In genomic region chr7:103989200-103989784, GRCh38 we compare ENCODE assay signal across 8 cellular contexts. TPM values are rescaled to one million over a fixed set of nuclear protein-coding genes. Genes with fewer than 3 reads are reported as not detected.
DNase-seq lines count a peak whose midpoint lies in the region; ATAC-seq and TF ChIP-seq lines count a peak whose summit lies in the region.

Gene RELN (minus strand): TSS chr7:103989658. CDS start chr7:103989356, 302 bp downstream.

- peak within 1 kb of the TSS; percentile 35 for H4K91ac ChIP-seq in trophoblast cell (ENCODE audit: low read depth, low read length)

- H3K4me2 ChIP-seq in BLaER1: peak within 1 kb of the TSS; percentile 46
- peak within 1 kb of the TSS; percentile 99 for H3K4me2 ChIP-seq in trophoblast cell (ENCODE audit: low read length)

- H3K4me1 ChIP-seq in BLaER1: peaks cover 4% of the 10 kb centered on the region; the same call in 1 of the 2 replicates
- peaks cover 12% of the 10 kb centered on the region for H3K4me1 ChIP-seq in HAP-1
- peaks cover 0 to 8% of the 10 kb centered on the region in 2 experiments for H3K4me1 ChIP-seq in trophoblast cell (ENCODE audit: control insufficient read depth in 1 of 2, insufficient read depth in 2 of 2, low read length in 2 of 2)

- peak within 1 kb of the TSS; percentile 95 for H2AFZ ChIP-seq in trophoblast cell (ENCODE audit: insufficient read depth, low read length, poor library complexity)

- DNase-seq in HAP-1 (ENCODE audit: low spot score in 2 of 2) (peak; percentile 41 to 69), T-helper 17 cell (no peak), foreskin fibroblast (peak in 1 of 2 donors; percentile 38), trophoblast cell (peak in 1 of 2 donors; percentile 13), AML-193 (lab: John Stamatoyannopoulos, UW) (no peak), NCI-H1048 (lab: John Stamatoyannopoulos, UW) (no peak)

- H3K23ac ChIP-seq in trophoblast cell (ENCODE audit: low read length): no peak within 1 kb of the TSS

- H4K20me1 ChIP-seq in BLaER1: no peaks in the 10 kb centered on the region

- no peak within 1 kb of the TSS for H2BK5ac ChIP-seq in trophoblast cell (ENCODE audit: low read depth, low read length, poor library complexity)

- no peak within 1 kb of the TSS for H3K27ac Mint-ChIP-seq in T-helper 17 cell

- TF ChIP-seq CTCF in foreskin fibroblast (IDR thresholded peaks at IDR 0.05; ENCODE audit: low read depth, low read length): no peak

- H3K9me3 ChIP-seq in BLaER1: peaks cover 19% of the 10 kb centered on the region
- no peaks in the 10 kb centered on the region for H3K9me3 ChIP-seq in HAP-1
- no peaks in the 10 kb centered on the region for H3K9me3 ChIP-seq in T-helper 17 cell (ENCODE audit: control insufficient read depth, low read length, poor library complexity, severe bottlenecking)
- peaks cover 3% of the 10 kb centered on the region for H3K9me3 ChIP-seq in trophoblast cell (ENCODE audit: insufficient read depth, low read depth, low read length)

- H3K36me3 Mint-ChIP-seq in T-helper 17 cell (ENCODE audit: low read depth): no peaks in the 10 kb centered on the region

- peak within 1 kb of the TSS; percentile 55 for H3K4me3 ChIP-seq in BLaER1
- H3K4me3 ChIP-seq in HAP-1: peak within 1 kb of the TSS; percentile 50
- peak within 1 kb of the TSS; percentile 37 to 45 for H3K4me3 ChIP-seq in foreskin fibroblast (ENCODE audit: low read depth in 1 of 2, low read length in 2 of 2)
- H3K4me3 ChIP-seq in trophoblast cell (ENCODE audit: low read depth, low read length): peak within 1 kb of the TSS; percentile 77

- H3K36me3 ChIP-seq in BLaER1 (no peaks in the 10 kb centered on the region), HAP-1 (replicated peaks) (no peaks in the 10 kb centered on the region), trophoblast cell (ENCODE audit: control insufficient read depth in 1 of 2, insufficient read depth in 2 of 2, low read length in 2 of 2) (no peaks in the 10 kb centered on the region)

- peaks cover 2% of the 10 kb centered on the region for H3K79me2 ChIP-seq in trophoblast cell (ENCODE audit: control insufficient read depth, insufficient read depth, low read length, poor library complexity)

- peaks cover 34% of the 10 kb centered on the region for H3K27me3 ChIP-seq in BLaER1
- H3K27me3 ChIP-seq in HAP-1 (ENCODE audit: low read depth): no peaks in the 10 kb centered on the region
- peaks cover 28% of the 10 kb centered on the region for H3K27me3 ChIP-seq in trophoblast cell (ENCODE audit: insufficient read depth, low read length)

- ATAC-seq in T-helper 17 cell (no peak), HG03159 (IDR thresholded peaks at IDR 0.05; ENCODE audit: unreplicated experiment) (no peak)

- in situ Hi-C loops in HAP-1 (cut with MboI; ENCODE audit: low sequenced_read_pairs): no loop called here

- peak within 1 kb of the TSS; percentile 83 for H3K4me3 Mint-ChIP-seq in T-helper 17 cell

- no peak within 1 kb of the TSS for H3K27ac ChIP-seq in BLaER1
- no peak within 1 kb of the TSS for H3K27ac ChIP-seq in trophoblast cell (ENCODE audit: low read depth, low read length)

- no peak within 1 kb of the TSS for H3K14ac ChIP-seq in trophoblast cell (ENCODE audit: low read length)

- no peak within 1 kb of the TSS for H3K9ac ChIP-seq in BLaER1
- H3K9ac ChIP-seq in trophoblast cell (ENCODE audit: low read length): peak within 1 kb of the TSS; percentile 87

- WGBS in trophoblast cell (ENCODE audit: extremely low coverage, insufficient coverage, insufficient read length): no CpG with 5 or more reads among the region's 89 CpGs

- no peak within 1 kb of the TSS for H2AK5ac ChIP-seq in trophoblast cell (ENCODE audit: low read length)

- peaks cover 53% of the 10 kb centered on the region for H3K27me3 Mint-ChIP-seq in T-helper 17 cell

- no peak within 1 kb of the TSS for H3K4ac ChIP-seq in trophoblast cell (ENCODE audit: low read depth, low read length)

- peak within 1 kb of the TSS; percentile 39 for H4K12ac ChIP-seq in trophoblast cell (ENCODE audit: low read depth, low read length)

- peak within 1 kb of the TSS; percentile 65 for H2BK12ac ChIP-seq in trophoblast cell (ENCODE audit: low read length)

- peak within 1 kb of the TSS; percentile 18 for H2BK120ac ChIP-seq in trophoblast cell (ENCODE audit: insufficient read depth, low read length, poor library complexity)

- H4K8ac ChIP-seq in trophoblast cell (ENCODE audit: low read depth, low read length): peak within 1 kb of the TSS; percentile 74

- peaks cover 6% of the 10 kb centered on the region for H3K4me1 Mint-ChIP-seq in T-helper 17 cell

- peaks cover 3% of the 10 kb centered on the region for H3K79me1 ChIP-seq in trophoblast cell (ENCODE audit: low read length)

- peak within 1 kb of the TSS; percentile 16 for H3K18ac ChIP-seq in trophoblast cell (ENCODE audit: low read length)

RNA-seq across cellular contexts. Expression of gene RELN, which starts in this region (rescaled TPM):
- total RNA-seq in T-helper 17 cell: not detected
- 3.5 and 3.8 TPM in 2 replicates for polyA plus RNA-seq in trophoblast cell (2013)

Comparison
In these comparisons a context has a peak if more than half of its experiments do, and no peak if none do; other contexts are left out.
1. DNase-seq: peak in HAP-1 (2 of 2); none in T-helper 17 cell (0 of 3), AML-193 (0 of 2) and NCI-H1048 (single experiment).
2. Peak in every context shown above with its lines, with median percentiles within 50 percentile points of each other: H3K4me3 ChIP-seq.